In the genomic region with DNA sequence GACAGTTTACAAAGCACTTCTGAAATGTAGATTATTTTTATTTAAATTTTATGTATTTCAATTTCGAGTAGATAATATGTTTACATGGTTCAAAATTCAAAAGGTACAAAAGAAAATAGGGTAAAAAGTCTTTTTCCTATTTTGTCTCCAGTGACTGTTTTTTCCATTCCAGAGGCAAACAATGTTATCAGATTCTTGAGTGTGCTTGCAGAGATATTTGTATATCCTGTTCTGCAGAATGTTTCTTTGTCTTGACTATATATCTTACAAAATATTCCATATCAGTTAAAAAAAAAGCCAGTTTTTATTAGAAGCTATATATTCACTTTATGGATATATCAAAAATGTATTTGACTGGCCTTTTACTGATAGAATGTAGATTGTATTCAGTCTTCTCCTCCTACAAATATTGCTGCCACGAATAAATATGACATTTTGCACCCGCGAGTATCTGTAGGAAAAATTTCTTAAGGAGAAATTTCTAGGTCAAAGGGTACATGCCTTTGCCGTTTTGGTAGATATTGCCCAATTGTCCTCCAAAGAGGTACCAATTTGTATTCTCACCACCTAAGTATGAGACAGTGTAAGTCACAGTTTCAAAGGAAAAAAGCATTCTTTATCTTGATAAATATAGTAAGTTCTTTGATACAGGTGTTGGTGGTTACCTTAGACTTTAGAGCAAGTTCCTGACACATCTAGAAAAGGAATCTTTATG, we compare ENCODE assay signal across 20 cellular contexts. TPM values are rescaled to one million over a fixed set of nuclear protein-coding genes. Genes with fewer than 3 reads are reported as not detected.
A peak's percentile ranks its signal among the peaks of the same experiment; 100 is the strongest.
DNase-seq lines count a peak whose midpoint lies in the region; ATAC-seq and TF ChIP-seq lines count a peak whose summit lies in the region.
"Had no signal": no experiment of that assay in that cellular context is flagged by ENCODE, and none has a peak within 500 bp of the region (broad histone marks: within the 10 kb centered on the region; RNA-seq: fewer than 3 reads in every experiment).

No MANE protein-coding gene starts in this region.

- no peaks in the 10 kb centered on the region for H3K9me3 Mint-ChIP-seq in activated naive CD8-positive, alpha-beta T cell (ENCODE audit: low read depth)
- H3K9me3 Mint-ChIP-seq in activated naive CD8-positive, alpha-beta T cell treated with anti-CD3 and anti-CD28 coated beads for 36 hours, result no peaks in the 10 kb centered on the region
- H3K9me3 Mint-ChIP-seq in T-cell (peaks cover 0 to 6% (median 0%) of the 10 kb centered on the region in 3 donors), mesothelial cell of epicardium (no peaks in the 10 kb centered on the region)
- no peaks in the 10 kb centered on the region for H3K9me3 Mint-ChIP-seq in stimulated activated naive CD8-positive, alpha-beta T cell treated with anti-CD3 and anti-CD28 coated beads, Interleukin-15, Interleukin-2, amounts not matched to agents 100 ng/mL and 50 ng/mL, for 24 hours
- H3K9me3 Mint-ChIP-seq: activated T-helper 1 cell treated with anti-CD3 and anti-CD28 coated beads, Interleukin-12 subunit alpha, Interleukin-12 subunit beta, Interleukin-2, Interleukin-4 antibody, amounts not matched to agents 30 ng/mL and 10 ng/mL and 1 ng/mL, durations not matched to agents 14 hours and 24 hours and 36 hours; naive B cell; stimulated activated memory B cell treated with anti-CD40 and anti-IgM and Interleukin-4, amounts not matched to agents 10 μg/mL and 1 μg/mL and 100 μg/mL, for 72 hours had no signal

- peaks cover 22% of the 10 kb centered on the region for H3K4me1 ChIP-seq in effector memory CD4-positive, alpha-beta T cell (ENCODE audit: control insufficient read depth, insufficient read depth, low read length, poor library complexity, severe bottlenecking)
- H3K4me1 ChIP-seq: thyroid gland had no signal

- no peaks in the 10 kb centered on the region for H3K27me3 ChIP-seq in effector memory CD4-positive, alpha-beta T cell (replicated peaks; ENCODE audit: control insufficient read depth, insufficient read depth, low read length, poor library complexity, severe bottlenecking)
- H3K27me3 ChIP-seq: ovary, thyroid gland had no signal

- no peak for TF ChIP-seq CTCF in mesothelial cell of epicardium (IDR thresholded peaks at IDR 0.05; ENCODE audit: unreplicated experiment)

- H3K9me3 ChIP-seq in effector memory CD4-positive, alpha-beta T cell (ENCODE audit: control insufficient read depth, low read length), result no peaks in the 10 kb centered on the region
- H3K9me3 ChIP-seq: ovary, thyroid gland had no signal

- H3K36me3 ChIP-seq in effector memory CD4-positive, alpha-beta T cell (ENCODE audit: control insufficient read depth, insufficient read depth, low read length), result no peaks in the 10 kb centered on the region
- H3K36me3 ChIP-seq: ovary, thyroid gland had no signal

- POLR2A ChIA-PET in T-cell (lab: Charles Lee), result interaction anchor here (0.7 to 1.5 kb wide), 2 partner anchors 18 to 748 kb away, joined by 3 read pairs; no protein-coding TSS in a partner anchor

- H3K36me3 Mint-ChIP-seq in activated naive CD8-positive, alpha-beta T cell, result peaks cover 2% of the 10 kb centered on the region
- H3K36me3 Mint-ChIP-seq in activated naive CD8-positive, alpha-beta T cell treated with anti-CD3 and anti-CD28 coated beads for 36 hours, result peaks cover 10% of the 10 kb centered on the region
- H3K36me3 Mint-ChIP-seq in T-cell (peaks cover 14% of the 10 kb centered on the region), mesothelial cell of epicardium (no peaks in the 10 kb centered on the region)
- H3K36me3 Mint-ChIP-seq in stimulated activated naive CD8-positive, alpha-beta T cell treated with anti-CD3 and anti-CD28 coated beads, Interleukin-15, Interleukin-2, amounts not matched to agents 100 ng/mL and 50 ng/mL, for 24 hours (ENCODE audit: low read depth), result peaks cover 5% of the 10 kb centered on the region
- H3K36me3 Mint-ChIP-seq: naive B cell had no signal

- CTCF ChIA-PET in T-cell (lab: Charles Lee), result interaction anchor here in 1 of 2 donors (0.6 to 2.1 kb wide), 7 partner anchors 8 to 106 kb away, joined by 3 to 10 read pairs (median 6); a partner anchor contains a TSS

- peak overlapping the region; percentile 64 for H3K4me3 Mint-ChIP-seq in activated naive CD8-positive, alpha-beta T cell
- no peak overlapping the region for H3K4me3 Mint-ChIP-seq in activated naive CD8-positive, alpha-beta T cell treated with anti-CD3 and anti-CD28 coated beads for 36 hours
- peak overlapping the region; percentile 62 to 85 (median 75) for H3K4me3 Mint-ChIP-seq in T-cell
- peak overlapping the region; percentile 86 for H3K4me3 Mint-ChIP-seq in stimulated activated naive CD8-positive, alpha-beta T cell treated with anti-CD3 and anti-CD28 coated beads, Interleukin-15, Interleukin-2, amounts not matched to agents 100 ng/mL and 50 ng/mL, for 24 hours
- H3K4me3 Mint-ChIP-seq in mesothelial cell of epicardium, result no peak overlapping the region
- H3K4me3 Mint-ChIP-seq: activated T-helper 1 cell treated with anti-CD3 and anti-CD28 coated beads, Interleukin-12 subunit alpha, Interleukin-12 subunit beta, Interleukin-2, Interleukin-4 antibody, amounts not matched to agents 30 ng/mL and 10 ng/mL and 1 ng/mL, durations not matched to agents 14 hours and 24 hours and 36 hours; naive B cell; stimulated activated memory B cell treated with anti-CD40 and anti-IgM and Interleukin-4, amounts not matched to agents 10 μg/mL and 1 μg/mL and 100 μg/mL, for 72 hours had no signal

- ATAC-seq in T-cell (replicated peaks in 1 of 4), result peak; percentile 10 to 36 (median 25)
- ATAC-seq in HG02763 (IDR thresholded peaks at IDR 0.05; ENCODE audit: unreplicated experiment), result no peak
- ATAC-seq: sciatic nerve; stimulated activated memory B cell treated with anti-CD40 and anti-IgM and Interleukin-4, amounts not matched to agents 10 μg/mL and 1 μg/mL and 100 μg/mL, for 72 hours had no signal

- peak overlapping the region; percentile 61 for H3K27ac Mint-ChIP-seq in activated naive CD8-positive, alpha-beta T cell
- H3K27ac Mint-ChIP-seq in activated naive CD8-positive, alpha-beta T cell treated with anti-CD3 and anti-CD28 coated beads for 36 hours, result no peak overlapping the region
- H3K27ac Mint-ChIP-seq in T-cell (peak overlapping the region; percentile 94 to 98), mesothelial cell of epicardium (no peak overlapping the region)
- peak overlapping the region; percentile 93 for H3K27ac Mint-ChIP-seq in stimulated activated naive CD8-positive, alpha-beta T cell treated with anti-CD3 and anti-CD28 coated beads, Interleukin-15, Interleukin-2, amounts not matched to agents 100 ng/mL and 50 ng/mL, for 24 hours
- H3K27ac Mint-ChIP-seq: activated T-helper 1 cell treated with anti-CD3 and anti-CD28 coated beads, Interleukin-12 subunit alpha, Interleukin-12 subunit beta, Interleukin-2, Interleukin-4 antibody, amounts not matched to agents 30 ng/mL and 10 ng/mL and 1 ng/mL, durations not matched to agents 14 hours and 24 hours and 36 hours; naive B cell; stimulated activated memory B cell treated with anti-CD40 and anti-IgM and Interleukin-4, amounts not matched to agents 10 μg/mL and 1 μg/mL and 100 μg/mL, for 72 hours had no signal

- peak overlapping the region; percentile 35 for H3K4me3 ChIP-seq in effector memory CD4-positive, alpha-beta T cell (ENCODE audit: insufficient read depth, low read depth, low read length, poor library complexity, severe bottlenecking)
- H3K4me3 ChIP-seq: ovary, thyroid gland had no signal

- H3K27me3 Mint-ChIP-seq in activated naive CD8-positive, alpha-beta T cell, result no peaks in the 10 kb centered on the region
- H3K27me3 Mint-ChIP-seq in activated naive CD8-positive, alpha-beta T cell treated with anti-CD3 and anti-CD28 coated beads for 36 hours, result no peaks in the 10 kb centered on the region
- H3K27me3 Mint-ChIP-seq in T-cell, result no peaks in the 10 kb centered on the region
- H3K27me3 Mint-ChIP-seq in stimulated activated naive CD8-positive, alpha-beta T cell treated with anti-CD3 and anti-CD28 coated beads, Interleukin-15, Interleukin-2, amounts not matched to agents 100 ng/mL and 50 ng/mL, for 24 hours, result no peaks in the 10 kb centered on the region
- no peaks in the 10 kb centered on the region for H3K27me3 Mint-ChIP-seq in mesothelial cell of epicardium (ENCODE audit: low read depth)
- H3K27me3 Mint-ChIP-seq: naive B cell; stimulated activated memory B cell treated with anti-CD40 and anti-IgM and Interleukin-4, amounts not matched to agents 10 μg/mL and 1 μg/mL and 100 μg/mL, for 72 hours had no signal

- peaks cover 68% of the 10 kb centered on the region for H3K4me1 Mint-ChIP-seq in activated naive CD8-positive, alpha-beta T cell (ENCODE audit: low read depth)
- H3K4me1 Mint-ChIP-seq in activated naive CD8-positive, alpha-beta T cell treated with anti-CD3 and anti-CD28 coated beads for 36 hours, result peaks cover 56% of the 10 kb centered on the region
- H3K4me1 Mint-ChIP-seq in T-cell (peaks cover 72 to 79% (median 73%) of the 10 kb centered on the region in 3 donors), mesothelial cell of epicardium (no peaks in the 10 kb centered on the region)
- peaks cover 79% of the 10 kb centered on the region for H3K4me1 Mint-ChIP-seq in stimulated activated naive CD8-positive, alpha-beta T cell treated with anti-CD3 and anti-CD28 coated beads, Interleukin-15, Interleukin-2, amounts not matched to agents 100 ng/mL and 50 ng/mL, for 24 hours (ENCODE audit: low read depth)

- peak overlapping the region; percentile 49 for H3K27ac ChIP-seq in effector memory CD4-positive, alpha-beta T cell (ENCODE audit: insufficient read depth, low read length, poor library complexity, severe bottlenecking)
- H3K27ac ChIP-seq: ovary, thyroid gland had no signal

- DNase-seq in activated naive CD8-positive, alpha-beta T cell treated with anti-CD3 and anti-CD28 coated beads for 36 hours, result no peak
- DNase-seq in T-cell, result no peak
- no peak for DNase-seq in effector memory CD4-positive, alpha-beta T cell
- DNase-seq in putamen (ENCODE audit: low spot score), result no peak
- DNase-seq in mesothelial cell of epicardium (ENCODE audit: low spot score in 2 of 2, unreplicated experiment in 2 of 2), result no peak
- DNase-seq: anterior cingulate cortex, caudate nucleus, kidney, naive B cell, NCI-H1417, NCI-H2171, NCI-H524 treated with DMSO at 0.1 percent for 48 hours, ovary, thyroid gland had no signal

RNA-seq across cellular contexts. Expression of a gene that starts 2.2 kb away (rescaled TPM):
- total RNA-seq in activated naive CD8-positive, alpha-beta T cell treated with anti-CD3 and anti-CD28 coated beads for 36 hours, result 1 to 10 TPM; 2.2 to 3.7 TPM
- total RNA-seq in T-cell (10 to 100 TPM; 11.9 to 80.4 (median 28.0) TPM), mesothelial cell of epicardium (2.0 to 2.2 TPM (median 2.0 TPM) in 3 replicates)

RNA-seq across cellular contexts. Expression of a gene that starts 42.1 kb away (rescaled TPM):
- total RNA-seq in activated naive CD8-positive, alpha-beta T cell treated with anti-CD3 and anti-CD28 coated beads for 36 hours, result 100 to 1,000 TPM; 213 to 226 TPM
- total RNA-seq in T-cell (100 to 1,000 TPM; 162 to 189 (median 187) TPM), mesothelial cell of epicardium (117 to 118 TPM (median 117 TPM) in 3 replicates)

Comparison
In these comparisons a context has a peak if more than half of its experiments do, and no peak if none do; other contexts are left out.
1. H3K27ac Mint-ChIP-seq: peak in activated naive CD8-positive, alpha-beta T cell (single experiment), T-cell (2 of 2) and stimulated activated naive CD8-positive, alpha-beta T cell treated with anti-CD3 and anti-CD28 coated beads, Interleukin-15, Interleukin-2, amounts not matched to agents 100 ng/mL and 50 ng/mL, for 24 hours (single experiment); none in activated naive CD8-positive, alpha-beta T cell treated with anti-CD3 and anti-CD28 coated beads for 36 hours (single experiment) and mesothelial cell of epicardium (single experiment).
2. H3K4me3 Mint-ChIP-seq: peak in activated naive CD8-positive, alpha-beta T cell (single experiment), T-cell (3 of 3) and stimulated activated naive CD8-positive, alpha-beta T cell treated with anti-CD3 and anti-CD28 coated beads, Interleukin-15, Interleukin-2, amounts not matched to agents 100 ng/mL and 50 ng/mL, for 24 hours (single experiment); none in activated naive CD8-positive, alpha-beta T cell treated with anti-CD3 and anti-CD28 coated beads for 36 hours (single experiment) and mesothelial cell of epicardium (single experiment).